ENCODE assay signal across 14 cellular contexts in the genomic region with DNA sequence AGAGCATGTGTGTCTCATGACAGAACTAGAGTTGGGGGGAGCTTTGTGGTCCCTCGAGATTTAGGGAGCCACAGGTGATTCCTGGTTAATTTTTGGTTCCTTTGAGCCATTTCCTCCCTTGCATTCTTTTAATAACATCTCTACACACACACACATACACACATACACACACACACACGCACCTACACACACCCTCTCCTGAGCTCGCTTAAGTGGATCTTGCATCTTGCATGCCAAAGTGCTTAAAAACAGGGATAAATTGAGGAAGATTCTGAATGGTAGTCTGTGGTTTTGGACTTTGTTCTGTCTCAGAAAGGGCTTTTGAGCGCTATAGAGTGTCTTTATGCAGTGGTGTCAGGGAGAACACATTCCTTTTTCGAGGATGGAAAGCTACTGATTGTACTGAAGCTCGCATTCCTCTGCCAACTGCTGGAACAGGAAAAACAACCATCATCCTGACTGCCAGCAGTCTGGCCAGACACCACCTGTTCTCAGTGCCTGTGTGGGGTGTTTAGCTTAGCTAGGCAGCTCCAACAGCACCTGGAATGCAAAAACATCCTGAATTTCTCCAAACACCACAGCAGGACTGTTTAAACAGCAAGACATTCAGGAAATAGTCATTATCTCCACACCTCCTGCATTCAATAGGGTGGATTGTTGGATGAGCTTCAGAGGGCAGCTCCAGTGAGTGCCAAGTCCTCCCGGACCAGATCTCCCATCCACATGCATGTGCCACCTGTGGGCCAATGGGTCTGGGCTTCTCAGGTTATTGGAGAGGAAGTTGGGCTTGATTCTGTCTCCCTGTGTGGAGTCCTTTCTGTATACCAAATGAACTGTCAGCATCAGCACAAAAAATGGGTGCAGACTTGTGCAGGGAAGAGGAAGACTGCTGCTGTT. TPM values are rescaled to one million over a fixed set of nuclear protein-coding genes. Genes with fewer than 3 reads are reported as not detected.
DNase-seq lines count a peak whose midpoint lies in the region; ATAC-seq, FAIRE-seq and TF ChIP-seq lines count a peak whose summit lies in the region.
"Had no signal": no experiment of that assay in that cellular context is flagged by ENCODE, and none has a peak within 500 bp of the region (broad histone marks: within the 10 kb centered on the region; RNA-seq: fewer than 3 reads in every experiment).

No MANE protein-coding gene starts in this region.

- no peak for TF ChIP-seq CTCF in A549 (IDR thresholded peaks at IDR 0.05)
- TF ChIP-seq CTCF in cardiac fibroblast (IDR thresholded peaks at IDR 0.05; ENCODE audit: low read depth, low read length): no peak

- H3K23ac ChIP-seq in mesenchymal stem cell (ENCODE audit: low read length in 2 of 2): no peak overlapping the region

- peaks cover 1% of the 10 kb centered on the region for H3K9me3 Mint-ChIP-seq in natural killer cell treated with Interleukin-12 subunit alpha and Interleukin-12 subunit beta and Interleukin-15 and Interleukin-18, amount 100 ng/mL, for 72 hours

- H3K4me1 Mint-ChIP-seq in natural killer cell treated with Interleukin-12 subunit alpha and Interleukin-12 subunit beta and Interleukin-15 and Interleukin-18, amount 100 ng/mL, for 72 hours (ENCODE audit: low read depth in 2 of 2): no peaks in the 10 kb centered on the region
- H3K4me1 Mint-ChIP-seq: IgD-negative memory B cell had no signal

- H3K18ac ChIP-seq in mesenchymal stem cell (ENCODE audit: low read depth in 1 of 2, low read length in 2 of 2): no peak overlapping the region

- no peak overlapping the region for H2BK15ac ChIP-seq in mesenchymal stem cell (ENCODE audit: low read depth, poor library complexity, severe bottlenecking)

- H3K36me3 Mint-ChIP-seq in natural killer cell treated with Interleukin-12 subunit alpha and Interleukin-12 subunit beta and Interleukin-15 and Interleukin-18, amount 100 ng/mL, for 72 hours: peaks cover 2% of the 10 kb centered on the region
- H3K36me3 Mint-ChIP-seq: IgD-negative memory B cell had no signal

- H2BK120ac ChIP-seq in mesenchymal stem cell (ENCODE audit: low read depth, low read length): no peak overlapping the region

- H3K4me1 ChIP-seq in A549: peaks cover 10% of the 10 kb centered on the region; the same call in 2 of the 3 replicates
- H3K4me1 ChIP-seq in mesenchymal stem cell (ENCODE audit: control insufficient read depth, insufficient read depth, low read depth, low read length): peaks cover 12% of the 10 kb centered on the region

- peaks cover 0 to 22% of the 10 kb centered on the region in 2 experiments for H3K27me3 ChIP-seq in mesenchymal stem cell (ENCODE audit: control insufficient read depth in 1 of 2, insufficient read depth in 1 of 2, low read length in 2 of 2)
- H3K27me3 ChIP-seq: ovary had no signal

- H2AK5ac ChIP-seq in mesenchymal stem cell (ENCODE audit: low read length, severe bottlenecking): peak overlapping the region; percentile 66

- peaks cover 1% of the 10 kb centered on the region for H3K79me1 ChIP-seq in mesenchymal stem cell (replicated peaks; ENCODE audit: low read length, poor library complexity, severe bottlenecking)

- H2AFZ ChIP-seq in mesenchymal stem cell (ENCODE audit: low read depth, low read length): no peak overlapping the region

- H3K9ac ChIP-seq in mesenchymal stem cell (ENCODE audit: low read length): no peak overlapping the region

- TF ChIP-seq POLR2A in A549 (IDR thresholded peaks at IDR 0.05; ENCODE audit: low read length): no peak

- no peak overlapping the region for H3K4me3 Mint-ChIP-seq in natural killer cell treated with Interleukin-12 subunit alpha and Interleukin-12 subunit beta and Interleukin-15 and Interleukin-18, amount 100 ng/mL, for 72 hours
- H3K4me3 Mint-ChIP-seq: IgD-negative memory B cell had no signal

- POLR2A ChIA-PET in A549 (lab: Yijun Ruan, JAX): no interaction called here

- H4K91ac ChIP-seq in mesenchymal stem cell (ENCODE audit: low read length): no peak overlapping the region

- no peaks in the 10 kb centered on the region for H3K36me3 ChIP-seq in mesenchymal stem cell (ENCODE audit: control insufficient read depth in 1 of 2, insufficient read depth in 2 of 2, low read depth in 1 of 2, low read length in 2 of 2)
- H3K36me3 ChIP-seq: ovary had no signal

- ATAC-seq in A549 (peak in 1 of 2 experiments; percentile 20; a peak in 2 of 6 replicates), GM18861 (IDR thresholded peaks at IDR 0.05; ENCODE audit: unreplicated experiment) (no peak), HG02870 (IDR thresholded peaks at IDR 0.05; ENCODE audit: unreplicated experiment) (no peak)
- ATAC-seq in natural killer cell treated with Interleukin-12 subunit alpha and Interleukin-12 subunit beta and Interleukin-15 and Interleukin-18, amount 100 ng/mL, for 72 hours: no peak

- no peak overlapping the region for H3K14ac ChIP-seq in mesenchymal stem cell (ENCODE audit: low read length in 2 of 2)

- peak overlapping the region; percentile 95 for H2BK5ac ChIP-seq in mesenchymal stem cell (ENCODE audit: low read depth, low read length, poor library complexity, severe bottlenecking)

- DNase-seq in A549 (ENCODE audit: low read depth in 1 of 2, low spot score in 1 of 2): no peak
- DNase-seq in NCI-H146 treated with DMSO at 0.1 percent for 48 hours (lab: John Stamatoyannopoulos, UW; ENCODE audit: unreplicated experiment): peak; percentile 46
- DNase-seq in cardiac fibroblast (ENCODE audit: low read depth in 2 of 2): peak; percentile 15 to 25
- no peak for DNase-seq in mesenchymal stem cell
- no peak for DNase-seq in natural killer cell treated with Interleukin-12 subunit alpha and Interleukin-12 subunit beta and Interleukin-15 and Interleukin-18, amount 100 ng/mL, for 72 hours (ENCODE audit: low spot score)
- DNase-seq in substantia nigra (lab: John Stamatoyannopoulos, UW): no peak
- DNase-seq: AML-193; effector CD4-positive, alpha-beta T cell; ovary had no signal

- TF ChIP-seq RAD21 in A549 (conservative IDR thresholded peaks at IDR 0.05 in 1 of 2, IDR thresholded peaks at IDR 0.05 in 1 of 2): no peak

- H3K9me3 ChIP-seq in A549 (0 out of 3 replicates have a peak, but pooled peaks cover 4% of the 10 kb centered on the region), mesenchymal stem cell (ENCODE audit: control insufficient read depth, low read length) (peaks cover 11% of the 10 kb centered on the region)
- H3K9me3 ChIP-seq: ovary had no signal

- peak overlapping the region; percentile 31; the same call in 2 of the 3 replicates for H3K4me2 ChIP-seq in A549
- peak overlapping the region; percentile 12 for H3K4me2 ChIP-seq in mesenchymal stem cell (ENCODE audit: low read length, poor library complexity, severe bottlenecking)

- CTCF ChIA-PET in A549 (lab: Yijun Ruan, JAX): interaction anchor here (1.2 to 2.5 kb wide), 2 partner anchors 14 to 32 kb away, joined by 3 to 14 read pairs; no protein-coding TSS in a partner anchor

- FAIRE-seq in A549 (lab: Jason Lieb, UNC): no peak
- FAIRE-seq: GM19239, TTC549 had no signal

- WGBS in A549 (ENCODE audit: missing lambda C conversion rate): 48% methylated on average over 7 of the region's 7 CpGs
- WGBS in mesenchymal stem cell: 83% methylated on average over 4 of the region's 7 CpGs

- H3K4ac ChIP-seq in mesenchymal stem cell (ENCODE audit: low read depth in 1 of 2, low read length in 2 of 2): no peak overlapping the region

- H3K27ac ChIP-seq in A549 (peak overlapping the region in 1 of 2 experiments; percentile 21; a peak in 1 of 6 replicates), mesenchymal stem cell (ENCODE audit: low read length, poor library complexity, severe bottlenecking) (peak overlapping the region; percentile 98), substantia nigra (ENCODE audit: low read depth, low read length, poor library complexity, severe bottlenecking) (no peak overlapping the region)
- H3K27ac ChIP-seq: ovary had no signal

- no peak overlapping the region for H2BK12ac ChIP-seq in mesenchymal stem cell (ENCODE audit: low read length in 2 of 2)

- H4K8ac ChIP-seq in mesenchymal stem cell (ENCODE audit: low read length): no peak overlapping the region

- no peak overlapping the region for H3K27ac Mint-ChIP-seq in natural killer cell treated with Interleukin-12 subunit alpha and Interleukin-12 subunit beta and Interleukin-15 and Interleukin-18, amount 100 ng/mL, for 72 hours
- H3K27ac Mint-ChIP-seq: IgD-negative memory B cell had no signal

- H3K4me3 ChIP-seq in A549 (no peak overlapping the region), cardiac fibroblast (replicated peaks in 1 of 2; ENCODE audit: low read depth in 2 of 2, low read length in 2 of 2) (no peak overlapping the region), mesenchymal stem cell (ENCODE audit: insufficient read depth in 1 of 2, low read depth in 1 of 2, low read length in 2 of 2) (no peak overlapping the region)
- H3K4me3 ChIP-seq: ovary had no signal

- H3K27me3 Mint-ChIP-seq in natural killer cell treated with Interleukin-12 subunit alpha and Interleukin-12 subunit beta and Interleukin-15 and Interleukin-18, amount 100 ng/mL, for 72 hours: no peaks in the 10 kb centered on the region

- TF ChIP-seq EP300 in A549 (IDR thresholded peaks at IDR 0.05): no peak

TF ChIP-seq in A549, 52 proteins besides CTCF, POLR2A, EP300 and RAD21 (continues in another document):
- no peak for TF ChIP-seq MAFK (IDR thresholded peaks at IDR 0.05; ENCODE audit: partially characterized antibody)
- TF ChIP-seq HDAC2 (IDR thresholded peaks at IDR 0.05): no peak
- TF ChIP-seq PHF8 (IDR thresholded peaks at IDR 0.05; ENCODE audit: borderline replicate concordance, low read depth): no peak
- TF ChIP-seq, protein P1, sequence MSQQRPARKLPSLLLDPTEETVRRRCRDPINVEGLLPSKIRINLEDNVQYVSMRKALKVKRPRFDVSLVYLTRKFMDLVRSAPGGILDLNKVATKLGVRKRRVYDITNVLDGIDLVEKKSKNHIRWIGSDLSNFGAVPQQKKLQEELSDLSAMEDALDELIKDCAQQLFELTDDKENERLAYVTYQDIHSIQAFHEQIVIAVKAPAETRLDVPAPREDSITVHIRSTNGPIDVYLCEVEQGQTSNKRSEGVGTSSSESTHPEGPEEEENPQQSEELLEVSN (IDR thresholded peaks at IDR 0.05; ENCODE audit: borderline replicate concordance, low read depth): no peak
- no peak for TF ChIP-seq RARB (CRISPR knock-in tag; IDR thresholded peaks at IDR 0.05)
- TF ChIP-seq BHLHE40 (IDR thresholded peaks at IDR 0.05; ENCODE audit: low read depth, low read length): no peak
- no peak for TF ChIP-seq NFE2L2 (conservative IDR thresholded peaks at IDR 0.05; ENCODE audit: low read length)
- no peak for TF ChIP-seq CBX8 (IDR thresholded peaks at IDR 0.05)

RNA-seq across cellular contexts. Expression of a gene that starts 21.9 kb away (rescaled TPM):
- 120 and 133 TPM in 2 replicates for polyA plus RNA-seq in A549 (2011; rRNA removed)
- polyA plus RNA-seq in A549 (2012; cell fraction: cytosol; rRNA removed): 149 and 189 TPM in 2 replicates
- polyA plus RNA-seq in A549 (2012; cell fraction: nucleus; rRNA removed): 215 and 294 TPM in 2 replicates
- polyA plus RNA-seq in A549 (2017; fragmentation: RNase III; extraction: RNeasy Plus Mini Kit Qiagen cat#74134 plus additional on column Dnase treatment): 177 to 255 TPM (median 227 TPM) in 3 replicates
- polyA minus RNA-seq in A549 (2011; rRNA and poly(A)+ RNA removed): 26.4 and 27.2 TPM in 2 replicates
- 2,552 TPM for polyA plus RNA-seq in mesenchymal stem cell (2013, experiment 1 of 2)
- 3,066 TPM for polyA plus RNA-seq in mesenchymal stem cell (2013, experiment 2 of 2)
- 10 to 100 TPM; 11.7 to 82.1 TPM for total RNA-seq in natural killer cell treated with Interleukin-12 subunit alpha and Interleukin-12 subunit beta and Interleukin-15 and Interleukin-18, amount 100 ng/mL, for 72 hours
- polyA plus RNA-seq: IgD-negative memory B cell had no signal

Comparison
In these comparisons a context has a peak if more than half of its experiments do, and no peak if none do; other contexts are left out.
1. DNase-seq: peak in NCI-H146 treated with DMSO at 0.1 percent for 48 hours (single experiment) and cardiac fibroblast (2 of 2); none in A549 (0 of 2), mesenchymal stem cell (single experiment), natural killer cell treated with Interleukin-12 subunit alpha and Interleukin-12 subunit beta and Interleukin-15 and Interleukin-18, amount 100 ng/mL, for 72 hours (single experiment) and substantia nigra (0 of 49).